16 cellular contexts compared by ENCODE assay signal in the genomic region with DNA sequence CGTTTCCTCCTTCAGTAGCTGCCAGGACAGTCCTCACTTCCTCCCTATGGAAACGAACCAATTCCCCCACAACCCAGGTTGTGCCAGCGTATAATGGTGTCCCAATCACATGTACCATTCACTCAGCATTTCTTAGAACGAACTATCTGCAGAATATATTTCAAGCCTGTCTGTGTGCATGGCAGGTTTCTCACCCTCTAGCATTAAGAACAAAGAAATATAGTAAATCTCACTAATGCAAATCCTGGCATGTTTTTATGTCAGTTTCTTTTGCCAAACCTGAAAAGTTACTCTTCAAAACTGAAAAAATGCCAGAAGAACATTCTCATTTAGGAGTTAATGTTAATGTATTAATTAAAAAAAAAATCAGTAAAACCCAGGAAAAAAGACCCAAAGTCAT.
DNase-seq lines count a peak whose midpoint lies in the region; ATAC-seq and TF ChIP-seq lines count a peak whose summit lies in the region.
"Had no signal": no experiment of that assay in that cellular context is flagged by ENCODE, and none has a peak within 500 bp of the region (broad histone marks: within the 10 kb centered on the region; RNA-seq: fewer than 3 reads in every experiment).

No MANE protein-coding gene starts in this region.

- H3K4me1 ChIP-seq in esophagus (ENCODE audit: control insufficient read depth in 2 of 2, insufficient read depth in 2 of 2, low read length in 1 of 2), result peaks cover 0 to 4% of the 10 kb centered on the region in 2 donors
- no peaks in the 10 kb centered on the region for H3K4me1 ChIP-seq in Peyer's patch

- no peaks in the 10 kb centered on the region for H3K36me3 Mint-ChIP-seq in stimulated activated naive B cell treated with anti-CD40 and anti-IgM and Interleukin-4, amounts not matched to agents 10 μg/mL and 1 μg/mL and 100 μg/mL, for 72 hours
- H3K36me3 Mint-ChIP-seq: CD4-positive, CD25-positive, alpha-beta regulatory T cell had no signal

- CTCF ChIA-PET in RWPE1 (lab: Yijun Ruan, JAX), result interaction anchor here (0.7 kb wide), 1 partner anchor 449 kb away, joined by 3 read pairs; no protein-coding TSS in a partner anchor

- POLR2A ChIA-PET in RWPE1 (lab: Yijun Ruan, JAX; ENCODE audit: low non-redundant PET), result no interaction called here

- no peaks in the 10 kb centered on the region for H3K27me3 ChIP-seq in esophagus (ENCODE audit: control insufficient read depth in 1 of 2, insufficient read depth in 2 of 2, low read length in 2 of 2)
- no peaks in the 10 kb centered on the region for H3K27me3 ChIP-seq in Peyer's patch
- H3K27me3 ChIP-seq: BLaER1 treated with 17β-estradiol and CSF1 and Interleukin-3, amounts not matched to agents 10 nM and 100 nM had no signal

- peaks cover 2 to 4% of the 10 kb centered on the region in 2 donors for H3K9me3 Mint-ChIP-seq in stimulated activated naive B cell treated with anti-CD40 and anti-IgM and Interleukin-4, amounts not matched to agents 10 μg/mL and 1 μg/mL and 100 μg/mL, for 72 hours

- peaks cover 4 to 6% of the 10 kb centered on the region in 2 donors for H3K4me1 Mint-ChIP-seq in stimulated activated naive B cell treated with anti-CD40 and anti-IgM and Interleukin-4, amounts not matched to agents 10 μg/mL and 1 μg/mL and 100 μg/mL, for 72 hours

- 47 to 65% methylated on average over 4 of the region's 4 CpGs for WGBS in esophagus, 2 donors

- no peaks in the 10 kb centered on the region for H3K27me3 Mint-ChIP-seq in stimulated activated naive B cell treated with anti-CD40 and anti-IgM and Interleukin-4, amounts not matched to agents 10 μg/mL and 1 μg/mL and 100 μg/mL, for 72 hours
- H3K27me3 Mint-ChIP-seq: CD4-positive, CD25-positive, alpha-beta regulatory T cell had no signal

- TF ChIP-seq POLR2A in Peyer's patch (IDR thresholded peaks at IDR 0.05), result no peak

- H3K4me3 Mint-ChIP-seq in stimulated activated naive B cell treated with anti-CD40 and anti-IgM and Interleukin-4, amounts not matched to agents 10 μg/mL and 1 μg/mL and 100 μg/mL, for 72 hours, result no peak overlapping the region
- H3K4me3 Mint-ChIP-seq: CD4-positive, CD25-positive, alpha-beta regulatory T cell had no signal

- in situ Hi-C loops in GM13977 (cut with MboI; ENCODE audit: low pct_unique_long_range_greater_than_20kb, low sequenced_read_pairs, unreplicated experiment), result no loop called here

- H3K4me3 ChIP-seq in esophagus (ENCODE audit: low read depth in 1 of 2, low read length in 2 of 2) (no peak overlapping the region), Peyer's patch (no peak overlapping the region)
- H3K4me3 ChIP-seq: BLaER1 treated with 17β-estradiol and CSF1 and Interleukin-3, amounts not matched to agents 10 nM and 100 nM; GM23248 had no signal

- peak overlapping the region; percentile 7 for H3K27ac Mint-ChIP-seq in stimulated activated naive B cell treated with anti-CD40 and anti-IgM and Interleukin-4, amounts not matched to agents 10 μg/mL and 1 μg/mL and 100 μg/mL, for 72 hours
- H3K27ac Mint-ChIP-seq: CD4-positive, CD25-positive, alpha-beta regulatory T cell had no signal

- no peak for TF ChIP-seq CTCF in RWPE1 (conservative IDR thresholded peaks at IDR 0.05; ENCODE audit: low read depth)
- no peak for TF ChIP-seq CTCF in GM13977 (IDR thresholded peaks at IDR 0.05; ENCODE audit: extremely low read depth, insufficient read depth, missing control alignments)
- TF ChIP-seq CTCF in Peyer's patch (IDR thresholded peaks at IDR 0.05), result no peak

- H3K9me3 ChIP-seq in esophagus (ENCODE audit: control insufficient read depth in 2 of 2, insufficient read depth in 1 of 2, low read depth in 1 of 2, low read length in 1 of 2) (no peaks in the 10 kb centered on the region), Peyer's patch (no peaks in the 10 kb centered on the region)

- H3K27ac ChIP-seq in RWPE1 (peak overlapping the region; percentile 35; the same call in 1 of the 2 replicates), esophagus (ENCODE audit: low read depth in 2 of 2, low read length in 1 of 2) (peak overlapping the region; percentile 9 to 84), Peyer's patch (no peak overlapping the region)
- H3K27ac ChIP-seq: BLaER1 treated with 17β-estradiol and CSF1 and Interleukin-3, amounts not matched to agents 10 nM and 100 nM; GM23248; HL-60 had no signal

- H3K36me3 ChIP-seq in esophagus (ENCODE audit: control insufficient read depth in 2 of 2, insufficient read depth in 2 of 2, low read length in 1 of 2), result no peaks in the 10 kb centered on the region
- H3K36me3 ChIP-seq in Peyer's patch, result no peaks in the 10 kb centered on the region
- H3K36me3 ChIP-seq: BLaER1 treated with 17β-estradiol and CSF1 and Interleukin-3, amounts not matched to agents 10 nM and 100 nM had no signal

- ATAC-seq in stimulated activated naive B cell treated with anti-CD40 and anti-IgM and Interleukin-4, amounts not matched to agents 10 μg/mL and 1 μg/mL and 100 μg/mL, for 72 hours (replicated peaks), result no peak

- peak; percentile 14 for DNase-seq in Ammon's horn (ENCODE audit: low spot score)
- no peak for DNase-seq in RWPE1 (ENCODE audit: low spot score)
- DNase-seq in stimulated activated naive B cell treated with anti-CD40 and anti-IgM and Interleukin-4, amounts not matched to agents 10 μg/mL and 1 μg/mL and 100 μg/mL, for 72 hours, result no peak
- no peak for DNase-seq in GM13977 (ENCODE audit: low spot score)
- DNase-seq in Peyer's patch, result no peak
- DNase-seq in H4 (ENCODE audit: low spot score), result no peak
- DNase-seq: 8988T; AML-193; CD4-positive, CD25-positive, alpha-beta regulatory T cell; DMS53; GF-D8; GM23248; H7 had no signal

Comparison
In these comparisons a context has a peak if more than half of its experiments do, and no peak if none do; other contexts are left out.
1. H3K27ac ChIP-seq: peak in RWPE1 (single experiment) and esophagus (2 of 2); none in Peyer's patch (0 of 4).